ENCODE assay signal across 1 cellular context in the genomic region with DNA sequence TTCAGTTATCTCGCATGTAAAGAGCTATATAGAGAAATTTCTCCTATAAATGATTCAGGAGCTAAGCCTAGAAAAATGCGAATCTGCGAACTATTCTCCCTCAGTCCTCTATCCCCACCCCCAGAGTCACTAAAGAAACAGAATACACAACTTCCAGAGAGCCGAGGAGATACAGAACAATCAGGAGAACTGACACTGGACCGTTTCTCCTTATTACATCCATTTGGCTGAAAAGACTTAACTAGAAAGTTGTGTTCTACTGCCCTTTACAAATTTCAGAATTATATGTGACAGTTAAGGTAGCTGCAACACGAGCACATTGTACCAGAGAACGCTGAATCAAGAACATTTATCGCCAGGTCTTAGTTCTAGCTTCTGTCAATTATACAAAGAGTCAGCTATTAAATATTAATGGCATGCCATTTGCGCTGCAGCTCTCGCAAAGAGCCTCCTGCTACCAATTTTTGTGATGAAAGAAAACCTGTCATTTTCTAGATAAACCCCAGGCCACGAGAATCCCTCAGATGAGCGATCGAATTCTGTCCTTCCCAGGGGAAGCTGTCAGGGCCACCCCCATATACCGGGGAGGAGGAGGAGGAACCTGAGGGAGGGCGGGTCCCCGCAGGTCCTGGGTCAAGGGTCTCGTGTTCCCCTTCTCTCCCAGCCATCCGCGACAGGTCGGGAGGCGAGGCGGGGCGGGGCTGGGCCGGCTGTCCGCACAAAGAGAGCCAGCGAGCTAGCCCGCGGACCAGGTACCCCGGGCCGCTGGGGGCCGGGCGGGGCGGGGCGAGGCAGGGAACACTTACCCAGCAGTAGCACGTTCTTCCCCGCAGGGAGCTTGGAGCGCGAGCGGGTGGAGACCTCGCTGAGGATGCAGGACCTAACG.
TF ChIP-seq lines count a peak whose summit lies in the region.

No MANE protein-coding gene starts in this region.

TF ChIP-seq in HepG2, 621 proteins besides CTCF, POLR2A, EP300 and RAD21 (continued from another document and continues in another):
- no peak for TF ChIP-seq PREB (CRISPR knock-in tag; IDR thresholded peaks at IDR 0.05)
- TF ChIP-seq RELA (CRISPR knock-in tag; IDR thresholded peaks at IDR 0.05): no peak
- TF ChIP-seq MLXIP (CRISPR knock-in tag; IDR thresholded peaks at IDR 0.05; ENCODE audit: borderline replicate concordance): no peak
- TF ChIP-seq THAP9 (CRISPR knock-in tag; IDR thresholded peaks at IDR 0.05; ENCODE audit: borderline replicate concordance): no peak
- TF ChIP-seq SOX13 (IDR thresholded peaks at IDR 0.05): no peak
- no peak; a peak in 1 of 4 replicates for TF ChIP-seq SOX13 (CRISPR knock-in tag; conservative IDR thresholded peaks at IDR 0.05 in 1 of 2, IDR thresholded peaks at IDR 0.05 in 1 of 2)
- no peak for TF ChIP-seq ZNF513 (CRISPR knock-in tag; conservative IDR thresholded peaks at IDR 0.05)
- no peak for TF ChIP-seq MTERF4 (CRISPR knock-in tag; IDR thresholded peaks at IDR 0.05)
- no peak for TF ChIP-seq ZNF761 (CRISPR knock-in tag; conservative IDR thresholded peaks at IDR 0.05)
- no peak for TF ChIP-seq RNF2 (conservative IDR thresholded peaks at IDR 0.05; ENCODE audit: low read depth)
- TF ChIP-seq, protein P1, sequence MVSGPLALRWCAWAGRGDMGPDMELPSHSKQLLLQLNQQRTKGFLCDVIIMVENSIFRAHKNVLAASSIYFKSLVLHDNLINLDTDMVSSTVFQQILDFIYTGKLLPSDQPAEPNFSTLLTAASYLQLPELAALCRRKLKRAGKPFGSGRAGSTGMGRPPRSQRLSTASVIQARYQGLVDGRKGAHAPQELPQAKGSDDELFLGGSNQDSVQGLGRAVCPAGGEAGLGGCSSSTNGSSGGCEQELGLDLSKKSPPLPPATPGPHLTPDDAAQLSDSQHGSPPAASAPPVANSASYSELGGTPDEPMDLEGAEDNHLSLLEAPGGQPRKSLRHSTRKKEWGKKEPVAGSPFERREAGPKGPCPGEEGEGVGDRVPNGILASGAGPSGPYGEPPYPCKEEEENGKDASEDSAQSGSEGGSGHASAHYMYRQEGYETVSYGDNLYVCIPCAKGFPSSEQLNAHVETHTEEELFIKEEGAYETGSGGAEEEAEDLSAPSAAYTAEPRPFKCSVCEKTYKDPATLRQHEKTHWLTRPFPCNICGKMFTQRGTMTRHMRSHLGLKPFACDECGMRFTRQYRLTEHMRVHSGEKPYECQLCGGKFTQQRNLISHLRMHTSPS (CRISPR knock-in tag; IDR thresholded peaks at IDR 0.05; ENCODE audit: low read depth): no peak
- no peak; the same call in 1 of the 2 replicates for TF ChIP-seq AKNA (CRISPR knock-in tag; IDR thresholded peaks at IDR 0.05; ENCODE audit: borderline replicate concordance)
- TF ChIP-seq ZNF547 (CRISPR knock-in tag; IDR thresholded peaks at IDR 0.05): no peak
- TF ChIP-seq TBL1XR1 (IDR thresholded peaks at IDR 0.05; ENCODE audit: borderline replicate concordance, low read length, partially characterized antibody): no peak
- no peak for TF ChIP-seq ZNF546 (CRISPR knock-in tag; conservative IDR thresholded peaks at IDR 0.05)
- no peak for TF ChIP-seq ZNF83 (CRISPR knock-in tag; IDR thresholded peaks at IDR 0.05; ENCODE audit: borderline replicate concordance)
- no peak for TF ChIP-seq SKIL (CRISPR knock-in tag; IDR thresholded peaks at IDR 0.05; ENCODE audit: borderline replicate concordance)
- TF ChIP-seq FIP1L1 (IDR thresholded peaks at IDR 0.05; ENCODE audit: borderline replicate concordance, insufficient read depth, low read depth, low read length): no peak
- no peak for TF ChIP-seq MXD4 (CRISPR knock-in tag; IDR thresholded peaks at IDR 0.05)
- TF ChIP-seq BCL6 (CRISPR knock-in tag; IDR thresholded peaks at IDR 0.05): no peak
- no peak for TF ChIP-seq CCAR2 (optimal IDR thresholded peaks at IDR 0.05; ENCODE audit: low read depth, low read length)
- no peak for TF ChIP-seq ZNF790 (CRISPR knock-in tag; IDR thresholded peaks at IDR 0.05; ENCODE audit: borderline replicate concordance)
- no peak for TF ChIP-seq ZNF335 (CRISPR knock-in tag; IDR thresholded peaks at IDR 0.05)
- TF ChIP-seq, protein P2, sequence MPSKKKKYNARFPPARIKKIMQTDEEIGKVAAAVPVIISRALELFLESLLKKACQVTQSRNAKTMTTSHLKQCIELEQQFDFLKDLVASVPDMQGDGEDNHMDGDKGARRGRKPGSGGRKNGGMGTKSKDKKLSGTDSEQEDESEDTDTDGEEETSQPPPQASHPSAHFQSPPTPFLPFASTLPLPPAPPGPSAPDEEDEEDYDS (CRISPR knock-in tag; IDR thresholded peaks at IDR 0.05): 0 out of 2 replicates have a peak, but pooled peaks have one; percentile 43
- no peak for TF ChIP-seq BRD4 (CRISPR knock-in tag; IDR thresholded peaks at IDR 0.05)
- no peak for TF ChIP-seq ZEB1 (IDR thresholded peaks at IDR 0.05; ENCODE audit: insufficient replicate concordance, low read depth)
- TF ChIP-seq ZNF101 (CRISPR knock-in tag; IDR thresholded peaks at IDR 0.05; ENCODE audit: borderline replicate concordance, low read depth): no peak
- TF ChIP-seq KLF16 (CRISPR knock-in tag; IDR thresholded peaks at IDR 0.05): no peak
- no peak for TF ChIP-seq SUZ12 (IDR thresholded peaks at IDR 0.05; ENCODE audit: low read depth, low read length)
- TF ChIP-seq GPN1 (CRISPR knock-in tag; IDR thresholded peaks at IDR 0.05; ENCODE audit: borderline replicate concordance): no peak
- no peak for TF ChIP-seq ZNF496 (CRISPR knock-in tag; IDR thresholded peaks at IDR 0.05; ENCODE audit: insufficient replicate concordance)
- TF ChIP-seq PAWR (CRISPR knock-in tag; IDR thresholded peaks at IDR 0.05; ENCODE audit: borderline replicate concordance): no peak
- TF ChIP-seq MAFF (IDR thresholded peaks at IDR 0.05; ENCODE audit: low read depth, low read length): no peak
- no peak for TF ChIP-seq DNMT1 (CRISPR knock-in tag; IDR thresholded peaks at IDR 0.05)
- no peak for TF ChIP-seq PLRG1 (conservative IDR thresholded peaks at IDR 0.05)
- no peak; the same call in 1 of the 2 replicates for TF ChIP-seq ZNF552 (CRISPR knock-in tag; IDR thresholded peaks at IDR 0.05; ENCODE audit: borderline replicate concordance)
- TF ChIP-seq MYC (CRISPR knock-in tag; IDR thresholded peaks at IDR 0.05; ENCODE audit: borderline replicate concordance): peak; percentile 66; the same call in 1 of the 2 replicates
- TF ChIP-seq ZNF317 (CRISPR knock-in tag; IDR thresholded peaks at IDR 0.05): no peak; the same call in 1 of the 2 replicates
